8 cellular contexts compared by ENCODE assay signal in genomic region chr15:63473999-63474809, GRCh38. TPM values are rescaled to one million over a fixed set of nuclear protein-coding genes. Genes with fewer than 3 reads are reported as not detected.
DNase-seq lines count a peak whose midpoint lies in the region; ATAC-seq and TF ChIP-seq lines count a peak whose summit lies in the region.

No MANE protein-coding gene starts in this region.

- H3K9me3 ChIP-seq in neuronal stem cell (replicated peaks in 1 of 2; ENCODE audit: control insufficient read depth in 2 of 2, insufficient read depth in 1 of 2, low read depth in 1 of 2, low read length in 2 of 2), result no peaks in the 10 kb centered on the region

- no peak overlapping the region for H3K27ac Mint-ChIP-seq in endothelial cell (ENCODE audit: unreplicated experiment)

- H2AFZ ChIP-seq in neuronal stem cell (ENCODE audit: low read length), result peak overlapping the region; percentile 33

- H3K27me3 ChIP-seq in neuronal stem cell (ENCODE audit: control insufficient read depth in 3 of 3, insufficient read depth in 3 of 3, low read depth in 1 of 3, low read length in 3 of 3), result no peaks in the 10 kb centered on the region

- H3K4me1 Mint-ChIP-seq in endothelial cell (ENCODE audit: unreplicated experiment), result peaks cover 18% of the 10 kb centered on the region

- no peak overlapping the region for H3K4me2 ChIP-seq in neuronal stem cell (ENCODE audit: insufficient read depth, low read length, poor library complexity, severe bottlenecking)

- H3K4me3 Mint-ChIP-seq in endothelial cell (ENCODE audit: unreplicated experiment), result no peak overlapping the region

- peak overlapping the region; percentile 15 for H3K18ac ChIP-seq in neuronal stem cell (ENCODE audit: low read length)

- no peak overlapping the region for H3K4ac ChIP-seq in neuronal stem cell (ENCODE audit: low read length)

- ATAC-seq in HG03520 (IDR thresholded peaks at IDR 0.05; ENCODE audit: unreplicated experiment), result peak; percentile 59

- no peak overlapping the region for H2BK12ac ChIP-seq in neuronal stem cell (ENCODE audit: low read length)

- no peak overlapping the region for H4K91ac ChIP-seq in neuronal stem cell (ENCODE audit: low read depth, low read length, poor library complexity)

- H3K9me3 Mint-ChIP-seq in endothelial cell (ENCODE audit: unreplicated experiment), result no peaks in the 10 kb centered on the region

- no peak overlapping the region for H2BK15ac ChIP-seq in neuronal stem cell (ENCODE audit: low read length)

- DNase-seq in Daoy (ENCODE audit: low read depth) (peak; percentile 74), GM20000 (ENCODE audit: low spot score) (peak; percentile 61), T-helper 22 cell (ENCODE audit: low read depth) (peak; percentile 40), ecto neural progenitor cell (ENCODE audit: low spot score) (peak; percentile 67), neuronal stem cell (ENCODE audit: low spot score) (no peak), endothelial cell (ENCODE audit: low spot score) (no peak), NOMO-1 (lab: John Stamatoyannopoulos, UW; ENCODE audit: unreplicated experiment in 2 of 2) (no peak)

- H2BK5ac ChIP-seq in neuronal stem cell (ENCODE audit: low read length), result no peak overlapping the region

- H3K9ac ChIP-seq in neuronal stem cell (ENCODE audit: low read depth, low read length, poor library complexity), result no peak overlapping the region

- H3K79me1 ChIP-seq in neuronal stem cell (ENCODE audit: low read depth, low read length), result no peaks in the 10 kb centered on the region

- no peak overlapping the region for H3K14ac ChIP-seq in neuronal stem cell (ENCODE audit: low read length)

- no peak overlapping the region for H3K4me3 ChIP-seq in neuronal stem cell (ENCODE audit: low read length in 2 of 2)

- H3K4me1 ChIP-seq in neuronal stem cell (ENCODE audit: control insufficient read depth in 2 of 2, insufficient read depth in 1 of 2, low read depth in 1 of 2, low read length in 2 of 2), result peaks cover 16 to 20% of the 10 kb centered on the region in 2 donors

- peaks cover 5% of the 10 kb centered on the region for H3K36me3 Mint-ChIP-seq in endothelial cell (ENCODE audit: low read depth, unreplicated experiment)

- no peak overlapping the region for H2BK120ac ChIP-seq in neuronal stem cell (ENCODE audit: low read depth, low read length)

- H3K23ac ChIP-seq in neuronal stem cell (ENCODE audit: low read depth, low read length, poor library complexity), result no peak overlapping the region

- no peak overlapping the region for H4K8ac ChIP-seq in neuronal stem cell (ENCODE audit: low read depth, low read length)

- no peak overlapping the region for H3K27ac ChIP-seq in neuronal stem cell (replicated peaks; ENCODE audit: low read length)

- H3K27me3 Mint-ChIP-seq in endothelial cell (ENCODE audit: unreplicated experiment), result peaks cover 11% of the 10 kb centered on the region

- no peak for TF ChIP-seq CTCF in GM20000 (IDR thresholded peaks at IDR 0.05; ENCODE audit: extremely low read depth, missing control alignments)
- no peak for TF ChIP-seq CTCF in endothelial cell (IDR thresholded peaks at IDR 0.05; ENCODE audit: unreplicated experiment)

- no peak overlapping the region for H2AK5ac ChIP-seq in neuronal stem cell (ENCODE audit: low read depth, low read length)

- no CpG with 5 or more reads among the region's 4 CpGs for whole genome bisulfite sequencing in neuronal stem cell (ENCODE audit: extremely low coverage in 2 of 2, insufficient read length in 2 of 2, insufficient replicate concordance in 1 of 2), 2 donors

- no peaks in the 10 kb centered on the region for H3K36me3 ChIP-seq in neuronal stem cell (replicated peaks in 1 of 2; ENCODE audit: control insufficient read depth in 2 of 2, insufficient read depth in 2 of 2, low read length in 2 of 2)

RNA-seq across cellular contexts. Expression of gene USP3, which starts 30.2 kb away (rescaled TPM):
- 28.1 and 35.7 TPM in 2 replicates for total RNA-seq in Daoy (2014; rRNA removed; shearing (Covaris generic))
- polyA plus RNA-seq in neuronal stem cell (2013, experiment 1 of 2), result 45.2 TPM
- 48.2 TPM for polyA plus RNA-seq in neuronal stem cell (2013, experiment 2 of 2)
- total RNA-seq in endothelial cell (ENCODE audit: unreplicated experiment), result 33.5 TPM

Comparison
In these comparisons a context has a peak if more than half of its experiments do, and no peak if none do; other contexts are left out.
1. DNase-seq: peak in Daoy (single experiment), GM20000 (single experiment), T-helper 22 cell (single experiment) and ecto neural progenitor cell (single experiment); none in neuronal stem cell (single experiment), endothelial cell (single experiment) and NOMO-1 (0 of 2).